1 cellular context compared by ENCODE assay signal in genomic region chr15:75029378-75030022, GRCh38.
A peak's percentile ranks its signal among the peaks of the same experiment; 100 is the strongest.
TF ChIP-seq lines count a peak whose summit lies in the region.

No MANE protein-coding gene starts in this region.

TF ChIP-seq in HepG2, 621 proteins besides CTCF, POLR2A, EP300 and RAD21 (continued from another document and continues in another):
- TF ChIP-seq ZBTB25 (CRISPR knock-in tag; IDR thresholded peaks at IDR 0.05) (no peak), CC2D1A (CRISPR knock-in tag; IDR thresholded peaks at IDR 0.05) (no peak), HOXA5 (CRISPR knock-in tag; IDR thresholded peaks at IDR 0.05) (0 out of 2 replicates have a peak, but pooled peaks have one; percentile 31), ATF6 (CRISPR knock-in tag; conservative IDR thresholded peaks at IDR 0.05) (no peak), SOX13 (IDR thresholded peaks at IDR 0.05) (no peak), SOX13 (CRISPR knock-in tag; conservative IDR thresholded peaks at IDR 0.05 in 1 of 2, IDR thresholded peaks at IDR 0.05 in 1 of 2) (no peak), CREB1 (IDR thresholded peaks at IDR 0.05) (no peak), CREB1 (CRISPR knock-in tag; IDR thresholded peaks at IDR 0.05) (no peak), PTBP1 (IDR thresholded peaks at IDR 0.05; ENCODE audit: low read depth, low read length, poor library complexity, severe bottlenecking) (no peak), XRCC5 (optimal IDR thresholded peaks at IDR 0.05; ENCODE audit: low read length) (peak; percentile 77), ZGPAT (CRISPR knock-in tag; IDR thresholded peaks at IDR 0.05) (no peak), RCOR2 (CRISPR knock-in tag; IDR thresholded peaks at IDR 0.05) (no peak), ZNF282 (IDR thresholded peaks at IDR 0.05; ENCODE audit: partially characterized antibody) (no peak), E2F1 (CRISPR knock-in tag; IDR thresholded peaks at IDR 0.05) (no peak), ZNF547 (CRISPR knock-in tag; IDR thresholded peaks at IDR 0.05) (no peak), ZNF484 (CRISPR knock-in tag; IDR thresholded peaks at IDR 0.05; ENCODE audit: borderline replicate concordance, low read depth) (no peak), TIGD3 (CRISPR knock-in tag; IDR thresholded peaks at IDR 0.05; ENCODE audit: borderline replicate concordance) (no peak), SP1 (IDR thresholded peaks at IDR 0.05) (no peak), SP1 (CRISPR knock-in tag; IDR thresholded peaks at IDR 0.05) (0 out of 2 replicates have a peak, but pooled peaks have one; percentile 13), ZNF607 (CRISPR knock-in tag; IDR thresholded peaks at IDR 0.05; ENCODE audit: borderline replicate concordance) (no peak), ZNF7 (CRISPR knock-in tag; IDR thresholded peaks at IDR 0.05) (no peak), ZNF407 (CRISPR knock-in tag; IDR thresholded peaks at IDR 0.05; ENCODE audit: not compliant biosample characterization) (no peak), ZFX (CRISPR knock-in tag; IDR thresholded peaks at IDR 0.05; ENCODE audit: low read depth) (no peak), JUNB (CRISPR knock-in tag; IDR thresholded peaks at IDR 0.05; ENCODE audit: borderline replicate concordance) (no peak), HIVEP1 (CRISPR knock-in tag; IDR thresholded peaks at IDR 0.05) (no peak), ZNF460 (CRISPR knock-in tag; IDR thresholded peaks at IDR 0.05; ENCODE audit: borderline replicate concordance) (no peak), SUZ12 (IDR thresholded peaks at IDR 0.05; ENCODE audit: low read depth, low read length) (no peak), ONECUT2 (CRISPR knock-in tag; IDR thresholded peaks at IDR 0.05) (no peak), STAT5B (CRISPR knock-in tag; IDR thresholded peaks at IDR 0.05) (no peak), SOX6 (IDR thresholded peaks at IDR 0.05) (no peak), SOX6 (CRISPR knock-in tag; IDR thresholded peaks at IDR 0.05) (no peak), NFE2L2 (IDR thresholded peaks at IDR 0.05; ENCODE audit: low read length) (no peak; the same call in 1 of the 2 replicates), MIXL1 (CRISPR knock-in tag; IDR thresholded peaks at IDR 0.05) (0 out of 2 replicates have a peak, but pooled peaks have one; percentile 18), KDM5B (CRISPR knock-in tag; IDR thresholded peaks at IDR 0.05; ENCODE audit: borderline replicate concordance) (no peak), ZNF350 (CRISPR knock-in tag; IDR thresholded peaks at IDR 0.05; ENCODE audit: borderline replicate concordance, low read depth) (peak; percentile 52; the same call in 1 of the 2 replicates)
- TF ChIP-seq, protein P1, sequence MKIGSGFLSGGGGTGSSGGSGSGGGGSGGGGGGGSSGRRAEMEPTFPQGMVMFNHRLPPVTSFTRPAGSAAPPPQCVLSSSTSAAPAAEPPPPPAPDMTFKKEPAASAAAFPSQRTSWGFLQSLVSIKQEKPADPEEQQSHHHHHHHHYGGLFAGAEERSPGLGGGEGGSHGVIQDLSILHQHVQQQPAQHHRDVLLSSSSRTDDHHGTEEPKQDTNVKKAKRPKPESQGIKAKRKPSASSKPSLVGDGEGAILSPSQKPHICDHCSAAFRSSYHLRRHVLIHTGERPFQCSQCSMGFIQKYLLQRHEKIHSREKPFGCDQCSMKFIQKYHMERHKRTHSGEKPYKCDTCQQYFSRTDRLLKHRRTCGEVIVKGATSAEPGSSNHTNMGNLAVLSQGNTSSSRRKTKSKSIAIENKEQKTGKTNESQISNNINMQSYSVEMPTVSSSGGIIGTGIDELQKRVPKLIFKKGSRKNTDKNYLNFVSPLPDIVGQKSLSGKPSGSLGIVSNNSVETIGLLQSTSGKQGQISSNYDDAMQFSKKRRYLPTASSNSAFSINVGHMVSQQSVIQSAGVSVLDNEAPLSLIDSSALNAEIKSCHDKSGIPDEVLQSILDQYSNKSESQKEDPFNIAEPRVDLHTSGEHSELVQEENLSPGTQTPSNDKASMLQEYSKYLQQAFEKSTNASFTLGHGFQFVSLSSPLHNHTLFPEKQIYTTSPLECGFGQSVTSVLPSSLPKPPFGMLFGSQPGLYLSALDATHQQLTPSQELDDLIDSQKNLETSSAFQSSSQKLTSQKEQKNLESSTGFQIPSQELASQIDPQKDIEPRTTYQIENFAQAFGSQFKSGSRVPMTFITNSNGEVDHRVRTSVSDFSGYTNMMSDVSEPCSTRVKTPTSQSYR (CRISPR knock-in tag; IDR thresholded peaks at IDR 0.05; ENCODE audit: borderline replicate concordance), result no peak
- TF ChIP-seq, protein P2, sequence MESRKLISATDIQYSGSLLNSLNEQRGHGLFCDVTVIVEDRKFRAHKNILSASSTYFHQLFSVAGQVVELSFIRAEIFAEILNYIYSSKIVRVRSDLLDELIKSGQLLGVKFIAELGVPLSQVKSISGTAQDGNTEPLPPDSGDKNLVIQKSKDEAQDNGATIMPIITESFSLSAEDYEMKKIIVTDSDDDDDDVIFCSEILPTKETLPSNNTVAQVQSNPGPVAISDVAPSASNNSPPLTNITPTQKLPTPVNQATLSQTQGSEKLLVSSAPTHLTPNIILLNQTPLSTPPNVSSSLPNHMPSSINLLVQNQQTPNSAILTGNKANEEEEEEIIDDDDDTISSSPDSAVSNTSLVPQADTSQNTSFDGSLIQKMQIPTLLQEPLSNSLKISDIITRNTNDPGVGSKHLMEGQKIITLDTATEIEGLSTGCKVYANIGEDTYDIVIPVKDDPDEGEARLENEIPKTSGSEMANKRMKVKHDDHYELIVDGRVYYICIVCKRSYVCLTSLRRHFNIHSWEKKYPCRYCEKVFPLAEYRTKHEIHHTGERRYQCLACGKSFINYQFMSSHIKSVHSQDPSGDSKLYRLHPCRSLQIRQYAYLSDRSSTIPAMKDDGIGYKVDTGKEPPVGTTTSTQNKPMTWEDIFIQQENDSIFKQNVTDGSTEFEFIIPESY (CRISPR knock-in tag; IDR thresholded peaks at IDR 0.05), result no peak
- TF ChIP-seq, protein P3, sequence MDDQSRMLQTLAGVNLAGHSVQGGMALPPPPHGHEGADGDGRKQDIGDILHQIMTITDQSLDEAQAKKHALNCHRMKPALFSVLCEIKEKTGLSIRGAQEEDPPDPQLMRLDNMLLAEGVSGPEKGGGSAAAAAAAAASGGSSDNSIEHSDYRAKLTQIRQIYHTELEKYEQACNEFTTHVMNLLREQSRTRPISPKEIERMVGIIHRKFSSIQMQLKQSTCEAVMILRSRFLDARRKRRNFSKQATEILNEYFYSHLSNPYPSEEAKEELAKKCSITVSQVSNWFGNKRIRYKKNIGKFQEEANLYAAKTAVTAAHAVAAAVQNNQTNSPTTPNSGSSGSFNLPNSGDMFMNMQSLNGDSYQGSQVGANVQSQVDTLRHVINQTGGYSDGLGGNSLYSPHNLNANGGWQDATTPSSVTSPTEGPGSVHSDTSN (CRISPR knock-in tag; IDR thresholded peaks at IDR 0.05; ENCODE audit: borderline replicate concordance), result no peak
